ENCODE assay signal across 20 cellular contexts in the genomic region with DNA sequence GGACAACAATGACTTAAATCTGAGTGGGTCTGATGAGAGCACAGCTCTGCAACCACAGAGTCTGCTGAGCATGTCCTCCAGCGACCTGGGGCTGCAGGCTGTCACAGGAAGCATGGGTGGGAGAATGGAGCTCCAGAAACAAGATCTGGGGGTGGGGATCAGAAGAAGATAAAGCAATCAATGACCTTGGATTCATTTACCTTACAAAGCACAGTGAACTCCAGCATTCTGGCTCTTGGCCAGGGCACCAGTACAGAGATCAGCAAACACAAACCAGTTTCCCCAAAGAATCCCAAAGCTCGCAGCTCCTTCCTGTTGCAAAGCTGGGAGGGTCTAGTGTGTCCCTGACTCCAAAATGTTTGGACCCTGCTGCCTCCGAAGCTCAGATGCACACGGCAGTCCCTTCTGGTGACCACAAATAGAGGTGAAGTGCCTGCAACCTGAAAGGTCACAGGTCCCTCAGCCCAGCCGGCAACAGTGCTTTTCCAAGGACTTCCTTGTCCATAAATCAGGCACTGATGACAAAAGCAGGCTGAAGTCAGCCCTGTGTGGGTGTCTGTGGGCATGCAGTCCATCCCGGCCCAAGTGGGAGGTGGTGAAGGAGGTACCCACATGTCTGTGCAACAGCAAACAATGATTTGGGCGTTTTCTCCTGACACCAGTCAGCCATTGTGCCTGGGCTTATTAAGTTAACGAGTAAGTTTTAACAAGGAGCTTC.
DNase-seq lines count a peak whose midpoint lies in the region; ATAC-seq and FAIRE-seq lines count a peak whose summit lies in the region.
"Had no signal": no experiment of that assay in that cellular context is flagged by ENCODE, and none has a peak within 500 bp of the region (broad histone marks: within the 10 kb centered on the region; RNA-seq: fewer than 3 reads in every experiment).

No MANE protein-coding gene starts in this region.

- WGBS in small intestine, 3 donors: 3 to 12% (median 6%) methylated on average over 8 of the region's 8 CpGs

- H3K4me1 Mint-ChIP-seq in natural killer cell treated with Interleukin-12 subunit alpha and Interleukin-12 subunit beta and Interleukin-15 and Interleukin-18, amount 100 ng/mL, for 72 hours (ENCODE audit: low read depth in 2 of 2): no peaks in the 10 kb centered on the region
- H3K4me1 Mint-ChIP-seq: CD8-positive, alpha-beta memory T cell had no signal

- H3K9me3 ChIP-seq in small intestine (ENCODE audit: control insufficient read depth, low read depth): no peaks in the 10 kb centered on the region
- H3K9me3 ChIP-seq: vagina had no signal

- H3K4me3 ChIP-seq in small intestine (ENCODE audit: low read depth in 1 of 2, low read length in 2 of 2): no peak overlapping the region
- H3K4me3 ChIP-seq: heart right ventricle, vagina had no signal

- H3K27ac ChIP-seq in small intestine (ENCODE audit: low read depth in 1 of 2, low read length in 1 of 2): peak overlapping the region; percentile 44 to 92
- H3K27ac ChIP-seq: vagina had no signal

- FAIRE-seq in small intestine (lab: Jason Lieb, UNC): no peak
- FAIRE-seq: TTC549 had no signal

- H3K27me3 Mint-ChIP-seq in natural killer cell treated with Interleukin-12 subunit alpha and Interleukin-12 subunit beta and Interleukin-15 and Interleukin-18, amount 100 ng/mL, for 72 hours: peaks cover 0 to 14% of the 10 kb centered on the region in 2 donors

- no peaks in the 10 kb centered on the region for H3K9me3 Mint-ChIP-seq in natural killer cell treated with Interleukin-12 subunit alpha and Interleukin-12 subunit beta and Interleukin-15 and Interleukin-18, amount 100 ng/mL, for 72 hours
- H3K9me3 Mint-ChIP-seq: CD8-positive, alpha-beta memory T cell had no signal

- no peaks in the 10 kb centered on the region for H3K36me3 ChIP-seq in small intestine (ENCODE audit: control insufficient read depth in 2 of 2, insufficient read depth in 2 of 2, low read length in 2 of 2)
- H3K36me3 ChIP-seq: heart right ventricle, vagina had no signal

- peak; percentile 81 for ATAC-seq in left colon
- ATAC-seq in natural killer cell treated with Interleukin-12 subunit alpha and Interleukin-12 subunit beta and Interleukin-15 and Interleukin-18, amount 100 ng/mL, for 72 hours: no peak
- ATAC-seq: activated CD8-positive, alpha-beta T cell treated with anti-CD3 and anti-CD28 coated beads, Interleukin-2, amount 10 ng/mL, durations not matched to agents 7 days and 5 days had no signal

- DNase-seq in NCI-H2107 (lab: John Stamatoyannopoulos, UW) (peak; percentile 9), NCI-H2107 treated with DMSO at 0.1 percent for 48 hours (lab: John Stamatoyannopoulos, UW; ENCODE audit: unreplicated experiment) (no peak), NCI-H345 (lab: John Stamatoyannopoulos, UW) (peak; percentile 86), left colon (peak; percentile 81 to 83), small intestine (peak; percentile 88), NCI-H446 (lab: John Stamatoyannopoulos, UW) (no peak), ecto neural progenitor cell (ENCODE audit: low spot score) (no peak)
- no peak for DNase-seq in natural killer cell treated with Interleukin-12 subunit alpha and Interleukin-12 subunit beta and Interleukin-15 and Interleukin-18, amount 100 ng/mL, for 72 hours (ENCODE audit: low spot score)
- DNase-seq: activated CD8-positive, alpha-beta T cell treated with anti-CD3 and anti-CD28 coated beads, Interleukin-2, amount 10 ng/mL, durations not matched to agents 7 days and 5 days; aorta; CD8-positive, alpha-beta memory T cell; cortex of kidney; GOT3; heart right ventricle; NCI-H1436; NK-92 treated with Interleukin-12 subunit alpha and Interleukin-12 subunit beta, amount 100 ng/mL, for 24 hours; retina; stimulated activated CD4-positive, alpha-beta T cell treated with anti-CD3 and anti-CD28 coated beads, Interleukin-2, amount 100 ng/mL, for 48 hours had no signal

- no peak overlapping the region for H3K4me3 Mint-ChIP-seq in natural killer cell treated with Interleukin-12 subunit alpha and Interleukin-12 subunit beta and Interleukin-15 and Interleukin-18, amount 100 ng/mL, for 72 hours
- H3K4me3 Mint-ChIP-seq: activated CD8-positive, alpha-beta T cell treated with anti-CD3 and anti-CD28 coated beads, Interleukin-2, amount 10 ng/mL, durations not matched to agents 7 days and 5 days; CD8-positive, alpha-beta memory T cell had no signal

- H3K4me1 ChIP-seq in small intestine (ENCODE audit: control insufficient read depth in 2 of 2, insufficient read depth in 1 of 2, low read depth in 1 of 2, low read length in 1 of 2): peaks cover 0 to 2% of the 10 kb centered on the region in 2 donors

- H3K36me3 Mint-ChIP-seq in natural killer cell treated with Interleukin-12 subunit alpha and Interleukin-12 subunit beta and Interleukin-15 and Interleukin-18, amount 100 ng/mL, for 72 hours: no peaks in the 10 kb centered on the region
- H3K36me3 Mint-ChIP-seq: CD8-positive, alpha-beta memory T cell had no signal

- intact Hi-C loops in left colon (cut with DNase I, micrococcal nuclease): loop anchor here in 1 of 2 donors (10.0 kb wide), 1 partner anchor 187 kb away; no protein-coding TSS in a partner anchor

- no peaks in the 10 kb centered on the region for H3K27me3 ChIP-seq in small intestine (ENCODE audit: control insufficient read depth in 2 of 2, insufficient read depth in 2 of 2, low read length in 2 of 2)
- H3K27me3 ChIP-seq: heart right ventricle, vagina had no signal

- no peak overlapping the region for H3K27ac Mint-ChIP-seq in natural killer cell treated with Interleukin-12 subunit alpha and Interleukin-12 subunit beta and Interleukin-15 and Interleukin-18, amount 100 ng/mL, for 72 hours
- H3K27ac Mint-ChIP-seq: activated CD8-positive, alpha-beta T cell treated with anti-CD3 and anti-CD28 coated beads, Interleukin-2, amount 10 ng/mL, durations not matched to agents 7 days and 5 days; CD8-positive, alpha-beta memory T cell had no signal

Comparison
In these comparisons a context has a peak if more than half of its experiments do, and no peak if none do; other contexts are left out.
1. DNase-seq: peak in NCI-H2107 (single experiment), NCI-H345 (single experiment), left colon (2 of 2) and small intestine (single experiment); none in NCI-H2107 treated with DMSO at 0.1 percent for 48 hours (single experiment), natural killer cell treated with Interleukin-12 subunit alpha and Interleukin-12 subunit beta and Interleukin-15 and Interleukin-18, amount 100 ng/mL, for 72 hours (single experiment), NCI-H446 (0 of 2) and ecto neural progenitor cell (single experiment).